ENCODE assay signal across 8 cellular contexts in genomic region chr22:31676700-31677099, GRCh38. TPM values are rescaled to one million over a fixed set of nuclear protein-coding genes. Genes with fewer than 3 reads are reported as not detected.
DNase-seq lines count a peak whose midpoint lies in the region; ATAC-seq and TF ChIP-seq lines count a peak whose summit lies in the region.

No MANE protein-coding gene starts in this region.

- H3K9me2 ChIP-seq in OCI-LY7 (ENCODE audit: insufficient read depth, low read length), result no peaks in the 10 kb centered on the region

- POLR2A ChIA-PET in OCI-LY7 (lab: Charles Lee), result interaction anchor here (0.6 to 1.9 kb wide), 5 partner anchors 14 to 445 kb away, joined by 3 to 7 read pairs (median 4); partner anchors contain the start of gene PISD

- ATAC-seq in HG02943 (IDR thresholded peaks at IDR 0.05; ENCODE audit: low read depth, unreplicated experiment) (peak; percentile 93), foreskin keratinocyte (peak; percentile 99), HG03025 (IDR thresholded peaks at IDR 0.05; ENCODE audit: low FRiP score, unreplicated experiment) (no peak)

- no peak overlapping the region for H3K27ac ChIP-seq in OCI-LY7 (ENCODE audit: low read depth, low read length, poor library complexity, severe bottlenecking)
- peak overlapping the region; percentile 81 for H3K27ac ChIP-seq in foreskin keratinocyte
- no peak overlapping the region for H3K27ac ChIP-seq in stomach smooth muscle (ENCODE audit: low read length)

- H3K4me2 ChIP-seq in OCI-LY7 (ENCODE audit: low read length), result peak overlapping the region; percentile 66

- H3K79me2 ChIP-seq in OCI-LY7 (ENCODE audit: insufficient read depth, low read depth, low read length), result no peaks in the 10 kb centered on the region

- TF ChIP-seq CTCF in OCI-LY7 (conservative IDR thresholded peaks at IDR 0.05; ENCODE audit: low read length), result no peak
- TF ChIP-seq CTCF in foreskin keratinocyte (conservative IDR thresholded peaks at IDR 0.05), result no peak

- TF ChIP-seq POLR2A in GM15510 (IDR thresholded peaks at IDR 0.05; ENCODE audit: borderline replicate concordance, extremely low read depth, insufficient read length), result peak; percentile 63

- peak overlapping the region; percentile 72; the same call in 1 of the 2 replicates for H2AFZ ChIP-seq in OCI-LY7 (ENCODE audit: low read length)

- peak; percentile 87 for DNase-seq in OCI-LY7 (ENCODE audit: low spot score)
- peak; percentile 97 for DNase-seq in activated effector memory CD4-positive, alpha-beta T cell treated with anti-CD3 and anti-CD28 coated beads, Interleukin-2, amount 50 U/mL, for 16 hours
- DNase-seq in foreskin keratinocyte, result peak; percentile 88 to 94
- DNase-seq in non-pigmented ciliary epithelial cell (ENCODE audit: low read depth), result peak; percentile 81

- CTCF ChIA-PET in OCI-LY7 (lab: Charles Lee; ENCODE audit: unreplicated experiment), result interaction anchor here (1.3 kb wide), 1 partner anchor 15 kb away, joined by 3 read pairs; the partner anchor contains the start of gene PISD

- no peaks in the 10 kb centered on the region for H4K20me1 ChIP-seq in OCI-LY7 (ENCODE audit: insufficient read depth, low read length)

- peaks cover 6% of the 10 kb centered on the region for H3K4me1 ChIP-seq in OCI-LY7 (ENCODE audit: insufficient read depth, low read length, poor library complexity, severe bottlenecking)
- H3K4me1 ChIP-seq in foreskin keratinocyte, result peaks cover 12% of the 10 kb centered on the region
- H3K4me1 ChIP-seq in stomach smooth muscle (ENCODE audit: control insufficient read depth, insufficient read depth, low read length), result peaks cover 26% of the 10 kb centered on the region

- peak overlapping the region; percentile 65 for H3K4me3 ChIP-seq in OCI-LY7 (ENCODE audit: low read depth, low read length, poor library complexity, severe bottlenecking)
- peak overlapping the region; percentile 71 to 73 for H3K4me3 ChIP-seq in stomach smooth muscle (ENCODE audit: low read length in 2 of 2)

- no TSS peak for BruUV-seq in OCI-LY7 (replicated peaks; lab: Mats Ljungman, UMichigan)

- intact Hi-C loops in OCI-LY7 (cut with micrococcal nuclease; ENCODE audit: unreplicated experiment), result no loop called here

- H3K36me3 ChIP-seq in OCI-LY7 (ENCODE audit: insufficient read depth, low read length), result no peaks in the 10 kb centered on the region
- no peaks in the 10 kb centered on the region for H3K36me3 ChIP-seq in stomach smooth muscle (ENCODE audit: control insufficient read depth in 2 of 2, insufficient read depth in 2 of 2, low read length in 2 of 2)

- H3K27me3 ChIP-seq in foreskin keratinocyte, result no peaks in the 10 kb centered on the region
- H3K27me3 ChIP-seq in stomach smooth muscle (ENCODE audit: control insufficient read depth in 1 of 2, insufficient read depth in 2 of 2, low read length in 2 of 2), result no peaks in the 10 kb centered on the region

- H3K9me3 ChIP-seq in OCI-LY7 (ENCODE audit: low read length), result no peaks in the 10 kb centered on the region
- H3K9me3 ChIP-seq in stomach smooth muscle (ENCODE audit: control insufficient read depth in 2 of 2, low read length in 2 of 2), result no peaks in the 10 kb centered on the region

- H3K9ac ChIP-seq in stomach smooth muscle (ENCODE audit: low read length in 2 of 2), result peak overlapping the region; percentile 64 to 67

RNA-seq across cellular contexts. Expression of gene PISD, which starts 14.7 kb away (rescaled TPM):
- total RNA-seq in OCI-LY7 (2014; rRNA removed; shearing (Covaris generic)), result 21.5 and 25.7 TPM in 2 replicates
- total RNA-seq in OCI-LY7 (2022) (39.4 and 51.9 TPM in 2 replicates), foreskin keratinocyte (37.7 and 39.8 TPM in 2 replicates)
- 28.0 and 34.0 TPM in 2 replicates for polyA plus RNA-seq in foreskin keratinocyte
